1 cellular context compared by ENCODE assay signal in genomic region chr4:109815151-109816081, GRCh38.
TF ChIP-seq lines count a peak whose summit lies in the region.

Gene GAR1 (plus strand): TSS chr4:109815762. CDS start chr4:109816165, 403 bp downstream.

TF ChIP-seq in SK-N-SH, 30 proteins besides CTCF, POLR2A, EP300 and RAD21 (continued from another document):
- TF ChIP-seq ZBTB33 (IDR thresholded peaks at IDR 0.05; ENCODE audit: borderline replicate concordance, low read depth), result no peak
- peak; percentile 72 for TF ChIP-seq USF1 (IDR thresholded peaks at IDR 0.05; ENCODE audit: borderline replicate concordance, low read depth)
- no peak for TF ChIP-seq FOXM1 (IDR thresholded peaks at IDR 0.05; ENCODE audit: low read depth)
- no peak for TF ChIP-seq JUND (IDR thresholded peaks at IDR 0.05)
- TF ChIP-seq FOSL2 (IDR thresholded peaks at IDR 0.05; ENCODE audit: borderline replicate concordance, low read depth), result no peak
- peak; percentile 96 for TF ChIP-seq GABPA (IDR thresholded peaks at IDR 0.05; ENCODE audit: low read depth)
- TF ChIP-seq GATA2 (CRISPR knock-in tag; IDR thresholded peaks at IDR 0.05), result no peak
- TF ChIP-seq IRF3 (IDR thresholded peaks at IDR 0.05; ENCODE audit: low read depth, low read length), result no peak
